Comparison of ENCODE assay signal across 16 cellular contexts in the genomic region with DNA sequence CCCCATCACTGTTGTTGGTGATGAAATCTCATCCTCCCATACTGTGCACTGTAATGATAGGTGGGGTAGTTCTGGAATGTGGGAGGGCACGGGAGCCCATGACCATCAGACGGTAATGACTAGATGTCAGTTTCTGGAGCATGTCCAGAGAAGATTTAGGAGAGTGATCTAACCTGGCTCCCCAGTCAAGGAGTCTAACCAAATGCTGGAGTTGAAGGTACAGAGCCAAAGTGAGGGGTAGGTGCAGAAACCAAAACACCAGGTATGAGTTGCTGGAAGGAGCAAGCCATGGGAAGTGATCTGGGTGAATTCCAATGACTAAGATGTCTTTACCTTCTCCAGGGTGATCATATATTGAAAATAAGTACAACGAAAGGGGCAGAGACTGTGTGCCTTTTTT.
DNase-seq lines count a peak whose midpoint lies in the region; ATAC-seq and TF ChIP-seq lines count a peak whose summit lies in the region.
"Had no signal": no experiment of that assay in that cellular context is flagged by ENCODE, and none has a peak within 500 bp of the region (broad histone marks: within the 10 kb centered on the region; RNA-seq: fewer than 3 reads in every experiment).

No MANE protein-coding gene starts in this region.

- TF ChIP-seq CTCF in Caco-2 (IDR thresholded peaks at IDR 0.05; ENCODE audit: insufficient read depth in 1 of 2, low read depth in 1 of 2, low read length in 1 of 2, severe bottlenecking in 1 of 2, unreplicated experiment in 1 of 2): no peak
- TF ChIP-seq CTCF in HEK293 (tag by site-specific recombination; IDR thresholded peaks at IDR 0.05): no peak
- TF ChIP-seq CTCF in body of pancreas (IDR thresholded peaks at IDR 0.05): no peak

- ATAC-seq in body of pancreas (no peak), GM19463 (IDR thresholded peaks at IDR 0.05; ENCODE audit: unreplicated experiment) (no peak), HG02759 (IDR thresholded peaks at IDR 0.05; ENCODE audit: unreplicated experiment) (no peak)

- no peaks in the 10 kb centered on the region for H3K27me3 Mint-ChIP-seq in Caco-2 (ENCODE audit: insufficient read depth, unreplicated experiment)

- peaks cover 26% of the 10 kb centered on the region for H3K4me1 ChIP-seq in Caco-2
- H3K4me1 ChIP-seq in HEK293 (ENCODE audit: control insufficient read depth, insufficient read depth, low read length): peaks cover 5% of the 10 kb centered on the region; the same call in 1 of the 2 replicates
- peaks cover 29% of the 10 kb centered on the region for H3K4me1 ChIP-seq in body of pancreas
- H3K4me1 ChIP-seq in mucosa of rectum (ENCODE audit: control insufficient read depth in 2 of 2, insufficient read depth in 2 of 2, low read length in 2 of 2): peaks cover 0 to 16% of the 10 kb centered on the region in 2 donors
- H3K4me1 ChIP-seq: left lung had no signal

- H3K27me3 ChIP-seq in Caco-2 (replicated peaks; ENCODE audit: control insufficient read depth, insufficient read depth, low read length) (no peaks in the 10 kb centered on the region), body of pancreas (no peaks in the 10 kb centered on the region), mucosa of rectum (ENCODE audit: control insufficient read depth in 2 of 2, insufficient read depth in 2 of 2, low read length in 2 of 2) (no peaks in the 10 kb centered on the region)
- H3K27me3 ChIP-seq: brain microvascular endothelial cell, left lung had no signal

- H3K4me3 Mint-ChIP-seq in Caco-2 (ENCODE audit: unreplicated experiment): no peak overlapping the region

- POLR2A ChIA-PET in Caco-2 (lab: Charles Lee): no interaction called here
- POLR2A ChIA-PET in HEK293 (lab: Yijun Ruan, JAX): no interaction called here

- H3K4me3 ChIP-seq in Caco-2 (ENCODE audit: low read depth, low read length) (no peak overlapping the region), HEK293 (ENCODE audit: low read depth, low read length) (no peak overlapping the region), body of pancreas (no peak overlapping the region), mucosa of rectum (ENCODE audit: low read length in 2 of 2) (no peak overlapping the region)
- H3K4me3 ChIP-seq: left lung, thoracic aorta had no signal

- DNase-seq in Caco-2 (no peak), body of pancreas (no peak), cerebellum (ENCODE audit: low spot score) (no peak)
- DNase-seq: activated gamma-delta T cell; brain microvascular endothelial cell; effector CD8-positive, alpha-beta T cell; HCEC 1CT; left lung; MM.1S; NCI-H1930; NCI-H524 had no signal

- CTCF ChIA-PET in Caco-2 (lab: Charles Lee) (no interaction called here), HEK293 (lab: Yijun Ruan, JAX) (no interaction called here)

- intact Hi-C loops in Caco-2 (cut with micrococcal nuclease; ENCODE audit: unreplicated experiment): no loop called here
- intact Hi-C loops in body of pancreas (cut with DNase I): no loop called here

- no peak overlapping the region for H3K27ac ChIP-seq in HEK293 (ENCODE audit: extremely low read depth, low read depth, low read length)
- peak overlapping the region; percentile 64 to 82 (median 72) for H3K27ac ChIP-seq in body of pancreas
- H3K27ac ChIP-seq in mucosa of rectum (ENCODE audit: low read depth in 2 of 2, low read length in 2 of 2): peak overlapping the region; percentile 16 to 71
- H3K27ac ChIP-seq: left lung, thoracic aorta had no signal

- H3K4me1 Mint-ChIP-seq in Caco-2 (ENCODE audit: low read depth, unreplicated experiment): peaks cover 15% of the 10 kb centered on the region

- TF ChIP-seq POLR2A in body of pancreas (IDR thresholded peaks at IDR 0.05): no peak

- BruUV-seq in Caco-2 (replicated peaks; lab: Mats Ljungman, UMichigan): no TSS peak

- no peak overlapping the region for H3K9ac ChIP-seq in mucosa of rectum (ENCODE audit: low read depth in 1 of 2, low read length in 2 of 2)

- 70 to 83% methylated on average over 3 of the region's 3 CpGs for WGBS in body of pancreas, 2 donors

- H3K9me3 ChIP-seq in Caco-2: no peaks in the 10 kb centered on the region
- H3K9me3 ChIP-seq in HEK293 (ENCODE audit: control insufficient read depth, insufficient read depth, low read depth, low read length): no peaks in the 10 kb centered on the region
- H3K9me3 ChIP-seq in body of pancreas: no peaks in the 10 kb centered on the region
- H3K9me3 ChIP-seq in mucosa of rectum (ENCODE audit: control insufficient read depth in 2 of 2, low read length in 2 of 2): no peaks in the 10 kb centered on the region
- H3K9me3 ChIP-seq: left lung, thoracic aorta had no signal

- peak overlapping the region; percentile 46 for H3K27ac Mint-ChIP-seq in Caco-2 (ENCODE audit: unreplicated experiment)

- no peaks in the 10 kb centered on the region for H3K36me3 ChIP-seq in Caco-2 (ENCODE audit: control insufficient read depth, insufficient read depth, low read length)
- H3K36me3 ChIP-seq in HEK293 (ENCODE audit: control insufficient read depth in 2 of 2, insufficient read depth in 1 of 2, low read length in 2 of 2): no peaks in the 10 kb centered on the region
- H3K36me3 ChIP-seq in body of pancreas (replicated peaks in 1 of 2; ENCODE audit: insufficient read depth in 1 of 2, low read depth in 2 of 2): no peaks in the 10 kb centered on the region
- no peaks in the 10 kb centered on the region for H3K36me3 ChIP-seq in mucosa of rectum (ENCODE audit: control insufficient read depth in 2 of 2, insufficient read depth in 2 of 2, low read length in 2 of 2)
- H3K36me3 ChIP-seq: brain microvascular endothelial cell, left lung, thoracic aorta had no signal

- H3K9me3 Mint-ChIP-seq in Caco-2 (ENCODE audit: unreplicated experiment): no peaks in the 10 kb centered on the region

- no peaks in the 10 kb centered on the region for H3K36me3 Mint-ChIP-seq in Caco-2 (ENCODE audit: insufficient read depth, unreplicated experiment)

TF ChIP-seq in HEK293, 187 proteins besides CTCF, POLR2A, EP300 and RAD21:
- TF ChIP-seq ZBTB7A (tag by site-specific recombination; IDR thresholded peaks at IDR 0.05; ENCODE audit: low read depth) (no peak), SP7 (tag by site-specific recombination; IDR thresholded peaks at IDR 0.05) (peak; percentile 60)
